1 cellular context compared by ENCODE assay signal in the genomic region with DNA sequence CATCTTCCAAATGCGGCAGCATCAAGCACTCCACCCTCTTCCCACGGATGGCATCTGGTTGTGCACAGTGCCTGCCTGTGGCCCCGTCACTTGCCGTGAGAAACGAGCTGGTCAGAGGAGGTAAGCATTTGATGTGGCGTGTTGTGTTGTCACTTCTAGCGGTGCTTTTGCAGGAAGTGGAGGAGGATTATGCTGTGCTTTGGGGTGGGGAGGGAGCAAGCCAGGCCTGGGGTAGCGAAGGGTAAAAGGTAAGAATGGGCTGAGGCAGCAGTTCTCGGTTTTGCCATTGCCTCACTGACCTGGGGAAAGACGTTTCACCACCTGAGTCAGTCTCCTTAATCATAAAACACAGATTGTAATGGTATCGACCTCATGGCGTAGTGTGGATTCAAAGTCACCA.
A peak's percentile ranks its signal among the peaks of the same experiment; 100 is the strongest.
TF ChIP-seq lines count a peak whose summit lies in the region.

No MANE protein-coding gene starts in this region.

TF ChIP-seq in HepG2, 621 proteins besides CTCF, POLR2A, EP300 and RAD21:
- 0 out of 4 replicates have a peak, but pooled peaks of 1 of the 2 experiments have one; percentile 18 for TF ChIP-seq MAFK (conservative IDR thresholded peaks at IDR 0.05 in 1 of 2, IDR thresholded peaks at IDR 0.05 in 1 of 2; ENCODE audit: low read length in 2 of 2)
- peak; percentile 32; the same call in 1 of the 2 replicates for TF ChIP-seq POLR2G (IDR thresholded peaks at IDR 0.05; ENCODE audit: low read depth, low read length)
- TF ChIP-seq, protein P1, sequence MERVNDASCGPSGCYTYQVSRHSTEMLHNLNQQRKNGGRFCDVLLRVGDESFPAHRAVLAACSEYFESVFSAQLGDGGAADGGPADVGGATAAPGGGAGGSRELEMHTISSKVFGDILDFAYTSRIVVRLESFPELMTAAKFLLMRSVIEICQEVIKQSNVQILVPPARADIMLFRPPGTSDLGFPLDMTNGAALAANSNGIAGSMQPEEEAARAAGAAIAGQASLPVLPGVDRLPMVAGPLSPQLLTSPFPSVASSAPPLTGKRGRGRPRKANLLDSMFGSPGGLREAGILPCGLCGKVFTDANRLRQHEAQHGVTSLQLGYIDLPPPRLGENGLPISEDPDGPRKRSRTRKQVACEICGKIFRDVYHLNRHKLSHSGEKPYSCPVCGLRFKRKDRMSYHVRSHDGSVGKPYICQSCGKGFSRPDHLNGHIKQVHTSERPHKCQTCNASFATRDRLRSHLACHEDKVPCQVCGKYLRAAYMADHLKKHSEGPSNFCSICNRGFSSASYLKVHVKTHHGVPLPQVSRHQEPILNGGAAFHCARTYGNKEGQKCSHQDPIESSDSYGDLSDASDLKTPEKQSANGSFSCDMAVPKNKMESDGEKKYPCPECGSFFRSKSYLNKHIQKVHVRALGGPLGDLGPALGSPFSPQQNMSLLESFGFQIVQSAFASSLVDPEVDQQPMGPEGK (CRISPR knock-in tag; IDR thresholded peaks at IDR 0.05): no peak
- peak; percentile 63 for TF ChIP-seq RBM22 (optimal IDR thresholded peaks at IDR 0.05; ENCODE audit: low read length)
- TF ChIP-seq ZNF781 (CRISPR knock-in tag; IDR thresholded peaks at IDR 0.05; ENCODE audit: borderline replicate concordance, not compliant biosample characterization): no peak
- no peak for TF ChIP-seq MEF2D (CRISPR knock-in tag; IDR thresholded peaks at IDR 0.05)
- no peak for TF ChIP-seq EEA1 (CRISPR knock-in tag; IDR thresholded peaks at IDR 0.05; ENCODE audit: borderline replicate concordance)
- TF ChIP-seq ZC3H13 (CRISPR knock-in tag; IDR thresholded peaks at IDR 0.05): 0 out of 2 replicates have a peak, but pooled peaks have one; percentile 28
- no peak for TF ChIP-seq ZFP36 (IDR thresholded peaks at IDR 0.05; ENCODE audit: borderline replicate concordance, low read depth, low read length, partially characterized antibody)
- TF ChIP-seq, protein P2, sequence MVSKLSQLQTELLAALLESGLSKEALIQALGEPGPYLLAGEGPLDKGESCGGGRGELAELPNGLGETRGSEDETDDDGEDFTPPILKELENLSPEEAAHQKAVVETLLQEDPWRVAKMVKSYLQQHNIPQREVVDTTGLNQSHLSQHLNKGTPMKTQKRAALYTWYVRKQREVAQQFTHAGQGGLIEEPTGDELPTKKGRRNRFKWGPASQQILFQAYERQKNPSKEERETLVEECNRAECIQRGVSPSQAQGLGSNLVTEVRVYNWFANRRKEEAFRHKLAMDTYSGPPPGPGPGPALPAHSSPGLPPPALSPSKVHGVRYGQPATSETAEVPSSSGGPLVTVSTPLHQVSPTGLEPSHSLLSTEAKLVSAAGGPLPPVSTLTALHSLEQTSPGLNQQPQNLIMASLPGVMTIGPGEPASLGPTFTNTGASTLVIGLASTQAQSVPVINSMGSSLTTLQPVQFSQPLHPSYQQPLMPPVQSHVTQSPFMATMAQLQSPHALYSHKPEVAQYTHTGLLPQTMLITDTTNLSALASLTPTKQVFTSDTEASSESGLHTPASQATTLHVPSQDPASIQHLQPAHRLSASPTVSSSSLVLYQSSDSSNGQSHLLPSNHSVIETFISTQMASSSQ (IDR thresholded peaks at IDR 0.05; ENCODE audit: low read depth): no peak
- TF ChIP-seq, protein P2 (CRISPR knock-in tag; IDR thresholded peaks at IDR 0.05; ENCODE audit: borderline replicate concordance): no peak
